In the genomic region with DNA sequence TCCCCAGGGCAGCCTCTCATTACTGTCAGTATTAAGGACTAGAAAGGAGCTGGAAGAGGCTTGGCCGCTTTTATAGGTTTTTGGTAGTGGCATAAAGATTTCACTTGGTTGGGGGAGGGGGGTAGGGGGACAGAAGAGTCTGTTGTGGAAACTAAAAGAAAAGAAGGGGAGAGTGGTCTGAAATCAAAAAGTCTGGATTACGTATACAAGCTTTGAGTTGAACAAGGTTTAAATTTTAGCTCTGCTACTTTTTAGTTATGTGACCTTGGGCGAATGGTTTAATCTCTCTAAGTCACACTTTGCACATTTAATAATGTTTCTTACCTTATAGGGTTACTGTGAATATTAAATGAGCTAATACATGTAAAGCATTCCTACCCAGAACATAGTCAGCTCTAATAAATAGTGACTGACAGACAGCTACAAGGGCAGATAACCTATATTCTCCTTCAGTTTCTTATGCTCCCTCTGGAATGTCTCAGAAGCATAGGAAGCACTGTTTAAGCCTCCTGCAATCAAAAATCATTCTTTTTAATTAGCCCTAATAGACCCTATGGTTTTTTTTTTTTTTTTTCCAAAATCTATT, we compare ENCODE assay signal across 20 cellular contexts. TPM values are rescaled to one million over a fixed set of nuclear protein-coding genes. Genes with fewer than 3 reads are reported as not detected.
A peak's percentile ranks its signal among the peaks of the same experiment; 100 is the strongest.
DNase-seq lines count a peak whose midpoint lies in the region; TF ChIP-seq lines count a peak whose summit lies in the region.
"Had no signal": no experiment of that assay in that cellular context is flagged by ENCODE, and none has a peak within 500 bp of the region (broad histone marks: within the 10 kb centered on the region; RNA-seq: fewer than 3 reads in every experiment).

No MANE protein-coding gene starts in this region.

- intact Hi-C loops in left ventricle myocardium inferior (cut with micrococcal nuclease): no loop called here

- no peaks in the 10 kb centered on the region for H3K27me3 ChIP-seq in BLaER1
- H3K27me3 ChIP-seq in WERI-Rb-1 (ENCODE audit: insufficient read depth, low read depth, severe bottlenecking): no peaks in the 10 kb centered on the region
- H3K27me3 ChIP-seq in neural cell (ENCODE audit: insufficient read depth, low read depth, low read length): no peaks in the 10 kb centered on the region
- H3K27me3 ChIP-seq in Karpas-422 (ENCODE audit: low read length): no peaks in the 10 kb centered on the region
- peaks cover 18% of the 10 kb centered on the region for H3K27me3 ChIP-seq in left ventricle myocardium inferior (ENCODE audit: low read depth)
- H3K27me3 ChIP-seq: BE2C had no signal

- H3K9me2 ChIP-seq in neural cell (ENCODE audit: insufficient read depth, low read length) (no peaks in the 10 kb centered on the region), Karpas-422 (replicated peaks; ENCODE audit: insufficient read depth, low read length) (no peaks in the 10 kb centered on the region)

- peak overlapping the region; percentile 8; the same call in 1 of the 2 replicates for H3K4me3 ChIP-seq in BLaER1
- no peak overlapping the region for H3K4me3 ChIP-seq in WERI-Rb-1 (ENCODE audit: low read depth, low read length)
- H3K4me3 ChIP-seq in neural cell (ENCODE audit: low read length): peak overlapping the region; percentile 7
- H3K4me3 ChIP-seq in Karpas-422 (ENCODE audit: low read length): no peak overlapping the region
- H3K4me3 ChIP-seq in left ventricle myocardium inferior: no peak overlapping the region
- H3K4me3 ChIP-seq: GM12878, SJCRH30 had no signal

- H3F3A ChIP-seq in neural cell (ENCODE audit: insufficient read depth, low read length, poor library complexity, severe bottlenecking): peaks cover 6% of the 10 kb centered on the region

- no peak for TF ChIP-seq CTCF in WERI-Rb-1 (IDR thresholded peaks at IDR 0.05; ENCODE audit: low read depth, low read length)
- no peak for TF ChIP-seq CTCF in neural cell (IDR thresholded peaks at IDR 0.05; ENCODE audit: poor library complexity, severe bottlenecking)
- no peak for TF ChIP-seq CTCF in left ventricle myocardium inferior (IDR thresholded peaks at IDR 0.05; ENCODE audit: borderline replicate concordance)

- 0 out of 2 replicates have a peak, but pooled peaks cover under 1% of the 10 kb centered on the region for H3K9me3 ChIP-seq in BLaER1
- H3K9me3 ChIP-seq in WERI-Rb-1 (ENCODE audit: severe bottlenecking): no peaks in the 10 kb centered on the region
- no peaks in the 10 kb centered on the region for H3K9me3 ChIP-seq in neural cell (ENCODE audit: low read length)
- H3K9me3 ChIP-seq in Karpas-422 (ENCODE audit: low read length): no peaks in the 10 kb centered on the region
- no peaks in the 10 kb centered on the region for H3K9me3 ChIP-seq in left ventricle myocardium inferior (replicated peaks)
- H3K9me3 ChIP-seq: BE2C, SJCRH30 had no signal

- H4K20me1 ChIP-seq in BLaER1: no peaks in the 10 kb centered on the region; the same call in 1 of the 2 replicates
- H4K20me1 ChIP-seq in neural cell (ENCODE audit: insufficient read depth): no peaks in the 10 kb centered on the region
- no peaks in the 10 kb centered on the region for H4K20me1 ChIP-seq in Karpas-422 (ENCODE audit: insufficient read depth, low read depth, low read length)

- TF ChIP-seq EP300 in neural cell (conservative IDR thresholded peaks at IDR 0.05; ENCODE audit: poor library complexity, severe bottlenecking): no peak

- H2AFZ ChIP-seq in neural cell (ENCODE audit: low read depth, low read length) (no peak overlapping the region), Karpas-422 (ENCODE audit: low read length) (no peak overlapping the region)

- H3K27ac ChIP-seq in BLaER1 (no peak overlapping the region), WERI-Rb-1 (no peak overlapping the region), neural cell (ENCODE audit: low read length) (no peak overlapping the region), Karpas-422 (ENCODE audit: low read length) (no peak overlapping the region), left ventricle myocardium inferior (replicated peaks) (no peak overlapping the region)
- H3K27ac ChIP-seq: SJCRH30 had no signal

- H3K79me2 ChIP-seq in neural cell (replicated peaks; ENCODE audit: insufficient read depth, low read length) (no peaks in the 10 kb centered on the region), Karpas-422 (ENCODE audit: low read length) (no peaks in the 10 kb centered on the region)

- H3K9ac ChIP-seq in BLaER1 (no peak overlapping the region), neural cell (ENCODE audit: low read length) (no peak overlapping the region), Karpas-422 (ENCODE audit: low read length) (no peak overlapping the region)

- DNase-seq in WERI-Rb-1: peak; percentile 32
- DNase-seq in cerebellar cortex (ENCODE audit: low spot score): peak; percentile 53
- DNase-seq in DMS53 treated with DMSO at 0.1 percent for 48 hours (lab: John Stamatoyannopoulos, UW; ENCODE audit: unreplicated experiment): no peak
- DNase-seq in Karpas-422: no peak
- DNase-seq in left ventricle myocardium inferior: no peak
- no peak for DNase-seq in dermis blood vessel endothelial cell
- DNase-seq: 8988T; ACHN; BE2C; CD4-positive, CD25-positive, alpha-beta regulatory T cell; MV-4-11; NCI-H1105; NCI-H1436 treated with DMSO at 0.1 percent for 48 hours; NCI-H187 treated with DMSO at 0.1 percent for 48 hours; NCI-H524; NCI-H774; SJCRH30 had no signal

- peak overlapping the region; percentile 92 for H3K4me2 ChIP-seq in BLaER1
- H3K4me2 ChIP-seq in neural cell (ENCODE audit: low read length): no peak overlapping the region
- H3K4me2 ChIP-seq in Karpas-422 (ENCODE audit: low read depth, low read length, poor library complexity, severe bottlenecking): no peak overlapping the region

- peaks cover 86% of the 10 kb centered on the region for H3K4me1 ChIP-seq in BLaER1
- H3K4me1 ChIP-seq in Karpas-422 (ENCODE audit: low read length): peaks cover 3% of the 10 kb centered on the region
- peaks cover 21% of the 10 kb centered on the region for H3K4me1 ChIP-seq in left ventricle myocardium inferior
- H3K4me1 ChIP-seq: BE2C, SJCRH30 had no signal

- H3K36me3 ChIP-seq in BLaER1 (peaks cover 29% of the 10 kb centered on the region; the same call in 1 of the 2 replicates), WERI-Rb-1 (no peaks in the 10 kb centered on the region), neural cell (ENCODE audit: insufficient read depth, low read length) (no peaks in the 10 kb centered on the region), Karpas-422 (ENCODE audit: insufficient read depth, low read length) (no peaks in the 10 kb centered on the region), left ventricle myocardium inferior (no peaks in the 10 kb centered on the region)
- H3K36me3 ChIP-seq: BE2C, SJCRH30 had no signal

- no peak for TF ChIP-seq RAD21 in neural cell (conservative IDR thresholded peaks at IDR 0.05)

TF ChIP-seq in neural cell, 6 proteins besides CTCF, POLR2A, EP300 and RAD21:
- no peak for TF ChIP-seq EZH2 (IDR thresholded peaks at IDR 0.05; ENCODE audit: borderline replicate concordance, insufficient read depth, low read length, poor library complexity, severe bottlenecking)
- TF ChIP-seq MXI1 (conservative IDR thresholded peaks at IDR 0.05; ENCODE audit: poor library complexity, severe bottlenecking): no peak
- TF ChIP-seq REST (IDR thresholded peaks at IDR 0.05; ENCODE audit: borderline replicate concordance): no peak
- TF ChIP-seq TAF1 (IDR thresholded peaks at IDR 0.05; ENCODE audit: low read depth): no peak
- TF ChIP-seq POLR2AphosphoS5 (IDR thresholded peaks at IDR 0.05): no peak

RNA-seq across cellular contexts. Expression of gene SGK1, which starts 3.6 kb away (rescaled TPM):
- 10.3 and 10.6 TPM in 2 replicates for polyA plus RNA-seq in neural cell
- 13.3 and 14.4 TPM in 2 replicates for polyA minus RNA-seq in neural cell
- 2.4 and 5.2 TPM in 2 replicates for total RNA-seq in Karpas-422 (2014; rRNA removed; shearing (Covaris generic); ENCODE audit: low replicate concordance)
- total RNA-seq in left ventricle myocardium inferior: 25.8 TPM
- 109 and 111 TPM in 2 replicates for total RNA-seq in dermis blood vessel endothelial cell

Comparison
In these comparisons a context has a peak if more than half of its experiments do, and no peak if none do; other contexts are left out.
1. H3K4me3 ChIP-seq: peak in BLaER1 (single experiment) and neural cell (single experiment); none in WERI-Rb-1 (single experiment), Karpas-422 (single experiment) and left ventricle myocardium inferior (single experiment).
2. DNase-seq: peak in WERI-Rb-1 (single experiment) and cerebellar cortex (single experiment); none in DMS53 treated with DMSO at 0.1 percent for 48 hours (single experiment), Karpas-422 (single experiment), left ventricle myocardium inferior (single experiment) and dermis blood vessel endothelial cell (single experiment).